In the genomic region with DNA sequence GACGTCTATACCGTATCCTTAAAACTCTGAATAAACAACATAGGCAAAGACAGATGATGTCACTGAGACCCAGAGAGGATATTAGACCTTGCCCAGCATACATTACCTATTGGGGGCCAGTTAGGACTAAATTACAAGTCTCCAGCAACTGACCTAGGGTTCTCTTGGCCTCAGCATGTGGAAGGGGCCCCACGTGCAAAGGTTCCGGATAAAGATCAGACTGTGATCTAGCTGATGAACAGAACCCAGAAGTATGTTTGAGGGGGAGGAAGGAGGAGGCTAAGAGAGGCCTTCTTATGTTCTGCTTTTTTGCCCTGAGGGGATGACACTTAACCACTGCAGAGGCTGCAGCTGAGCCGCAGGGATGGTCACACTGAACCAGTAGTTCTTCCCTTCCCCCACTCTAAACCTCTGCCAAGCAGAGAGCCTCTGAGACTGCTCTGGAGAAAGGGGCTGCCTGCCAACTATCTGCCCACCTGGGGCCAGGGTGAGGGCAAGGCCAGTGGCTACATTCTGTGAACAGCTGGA, we compare ENCODE assay signal across 9 cellular contexts. TPM values are rescaled to one million over a fixed set of nuclear protein-coding genes. Genes with fewer than 3 reads are reported as not detected.
A peak's percentile ranks its signal among the peaks of the same experiment; 100 is the strongest.
DNase-seq lines count a peak whose midpoint lies in the region; ATAC-seq and TF ChIP-seq lines count a peak whose summit lies in the region.
"Had no signal": no experiment of that assay in that cellular context is flagged by ENCODE, and none has a peak within 500 bp of the region (broad histone marks: within the 10 kb centered on the region; RNA-seq: fewer than 3 reads in every experiment).

No MANE protein-coding gene starts in this region.

- no peak overlapping the region for H3K27ac ChIP-seq in RWPE1
- H3K27ac ChIP-seq in esophagus muscularis mucosa (replicated peaks in 1 of 4): no peak overlapping the region

- peak overlapping the region; percentile 16 for H3K4me3 Mint-ChIP-seq in nephron progenitor cell
- H3K4me3 Mint-ChIP-seq: activated naive CD8-positive, alpha-beta T cell treated with anti-CD3 and anti-CD28 coated beads, Interleukin-2, amount 10 ng/mL, durations not matched to agents 7 days and 5 days had no signal

- H3K4me1 ChIP-seq in adipocyte (ENCODE audit: control insufficient read depth, insufficient read depth, low read length): no peaks in the 10 kb centered on the region
- peaks cover 0 to 13% (median 8%) of the 10 kb centered on the region in 4 donors for H3K4me1 ChIP-seq in esophagus muscularis mucosa

- peak; percentile 87 for DNase-seq in ELF-1 (ENCODE audit: low read depth, low spot score)
- peak; percentile 37 for DNase-seq in NCI-H146 treated with DMSO at 0.1 percent for 48 hours (lab: John Stamatoyannopoulos, UW; ENCODE audit: unreplicated experiment)
- peak; percentile 67 for DNase-seq in adipocyte (ENCODE audit: low read depth)
- no peak for DNase-seq in nephron progenitor cell
- DNase-seq in RWPE1 (ENCODE audit: low spot score): no peak
- no peak for DNase-seq in esophagus muscularis mucosa (ENCODE audit: extremely low spot score)
- DNase-seq in COLO829 (ENCODE audit: low spot score): no peak
- DNase-seq: activated naive CD8-positive, alpha-beta T cell treated with anti-CD3 and anti-CD28 coated beads, Interleukin-2, amount 10 ng/mL, durations not matched to agents 7 days and 5 days had no signal

- peak overlapping the region; percentile 75 for H3K27ac Mint-ChIP-seq in nephron progenitor cell
- H3K27ac Mint-ChIP-seq: activated naive CD8-positive, alpha-beta T cell treated with anti-CD3 and anti-CD28 coated beads, Interleukin-2, amount 10 ng/mL, durations not matched to agents 7 days and 5 days had no signal

- ATAC-seq in GM18505 (IDR thresholded peaks at IDR 0.05; ENCODE audit: unreplicated experiment): no peak

- H3K9me3 ChIP-seq in adipocyte (ENCODE audit: control insufficient read depth, low read length) (no peaks in the 10 kb centered on the region), esophagus muscularis mucosa (no peaks in the 10 kb centered on the region)

- POLR2A ChIA-PET in RWPE1 (lab: Yijun Ruan, JAX; ENCODE audit: low non-redundant PET): no interaction called here

- H3K4me1 Mint-ChIP-seq in nephron progenitor cell: peaks cover 42% of the 10 kb centered on the region

- no peak for TF ChIP-seq POLR2A in esophagus muscularis mucosa (IDR thresholded peaks at IDR 0.05; ENCODE audit: low read depth)
- TF ChIP-seq POLR2A in GM18505 (IDR thresholded peaks at IDR 0.05; ENCODE audit: borderline replicate concordance, extremely low read depth, insufficient read depth, insufficient read length): no peak

- 55% methylated on average over 5 of the region's 5 CpGs for WGBS in esophagus muscularis mucosa

- H3K36me3 ChIP-seq in adipocyte (ENCODE audit: control insufficient read depth, insufficient read depth, low read length, severe bottlenecking) (no peaks in the 10 kb centered on the region), esophagus muscularis mucosa (no peaks in the 10 kb centered on the region)

- intact Hi-C loops in esophagus muscularis mucosa (cut with DNase I): loop anchor here (5.0 to 10.0 kb wide), 2 partner anchors 115 to 218 kb away; a partner anchor contains a TSS

- TF ChIP-seq CTCF in nephron progenitor cell (IDR thresholded peaks at IDR 0.05) (no peak), RWPE1 (conservative IDR thresholded peaks at IDR 0.05; ENCODE audit: low read depth) (no peak), esophagus muscularis mucosa (IDR thresholded peaks at IDR 0.05) (no peak)

- H3K4me3 ChIP-seq in adipocyte (ENCODE audit: low read length) (no peak overlapping the region), esophagus muscularis mucosa (no peak overlapping the region)

- no peaks in the 10 kb centered on the region for H3K27me3 ChIP-seq in adipocyte (replicated peaks; ENCODE audit: control insufficient read depth, insufficient read depth, low read length)
- H3K27me3 ChIP-seq in esophagus muscularis mucosa: no peaks in the 10 kb centered on the region

- peaks cover 22% of the 10 kb centered on the region for H3K9me3 Mint-ChIP-seq in nephron progenitor cell

- no peak for TF ChIP-seq EP300 in esophagus muscularis mucosa (IDR thresholded peaks at IDR 0.05)

- peaks cover 7% of the 10 kb centered on the region for H3K27me3 Mint-ChIP-seq in nephron progenitor cell (ENCODE audit: low read depth, poor library complexity)
- H3K27me3 Mint-ChIP-seq: activated naive CD8-positive, alpha-beta T cell treated with anti-CD3 and anti-CD28 coated beads, Interleukin-2, amount 10 ng/mL, durations not matched to agents 7 days and 5 days had no signal

- CTCF ChIA-PET in RWPE1 (lab: Yijun Ruan, JAX): no interaction called here

- no peak overlapping the region for H3K9ac ChIP-seq in adipocyte (ENCODE audit: low read length)

- H3K36me3 Mint-ChIP-seq in nephron progenitor cell (ENCODE audit: low read depth): peaks cover 5% of the 10 kb centered on the region
- H3K36me3 Mint-ChIP-seq: activated naive CD8-positive, alpha-beta T cell treated with anti-CD3 and anti-CD28 coated beads, Interleukin-2, amount 10 ng/mL, durations not matched to agents 7 days and 5 days had no signal

RNA-seq across cellular contexts. Expression of a gene that starts 24.0 kb away (rescaled TPM):
- 10 to 100 TPM; 59.0 to 73.9 (median 69.5) TPM for total RNA-seq in esophagus muscularis mucosa

Comparison
In these comparisons a context has a peak if more than half of its experiments do, and no peak if none do; other contexts are left out.
1. DNase-seq: peak in ELF-1 (single experiment), NCI-H146 treated with DMSO at 0.1 percent for 48 hours (single experiment) and adipocyte (single experiment); none in nephron progenitor cell (single experiment), RWPE1 (single experiment), esophagus muscularis mucosa (single experiment) and COLO829 (single experiment).